36 cellular contexts compared by ENCODE assay signal in genomic region chr19:14127176-14127575, GRCh38. TPM values are rescaled to one million over a fixed set of nuclear protein-coding genes. Genes with fewer than 3 reads are reported as not detected.
DNase-seq lines count a peak whose midpoint lies in the region; ATAC-seq, FAIRE-seq and TF ChIP-seq lines count a peak whose summit lies in the region.
"Had no signal": no experiment of that assay in that cellular context is flagged by ENCODE, and none has a peak within 500 bp of the region (broad histone marks: within the 10 kb centered on the region; RNA-seq: fewer than 3 reads in every experiment).

No MANE protein-coding gene starts in this region.

- H3K27ac Mint-ChIP-seq in Caco-2 (ENCODE audit: unreplicated experiment), result no peak overlapping the region
- H3K27ac Mint-ChIP-seq: activated CD8-positive, alpha-beta memory T cell treated with anti-CD3 and anti-CD28 coated beads, Interleukin-2, amount 10 ng/mL, durations not matched to agents 7 days and 5 days; activated naive CD8-positive, alpha-beta T cell treated with anti-CD3 and anti-CD28 coated beads, Interleukin-2, amount 10 ng/mL, durations not matched to agents 7 days and 5 days; IgD-negative memory B cell; stimulated activated effector memory CD8-positive, alpha-beta T cell treated with anti-CD3 and anti-CD28 coated beads, Interleukin-12 subunit alpha, Interleukin-12 subunit beta, amount 100 ng/mL, for 72 hours; T-helper 1 cell treated with Interleukin-12 subunit alpha and Interleukin-12 subunit beta and Interleukin-4 antibody, amounts not matched to agents 30 μg/mL and 1 μg/mL, for 36 hours had no signal

- H3K4me3 ChIP-seq in KMS-11 (IDR thresholded peaks at IDR 0.05; ENCODE audit: insufficient read depth, low read depth, low read length) (no peak overlapping the region), right lobe of liver (no peak overlapping the region), gastrocnemius medialis (peak overlapping the region in 1 of 4 donors; percentile 6), Caco-2 (ENCODE audit: low read depth, low read length) (no peak overlapping the region)
- H3K4me3 ChIP-seq: BLaER1, esophagus muscularis mucosa, sigmoid colon, transverse colon had no signal

- no peak overlapping the region for H3K4me3 Mint-ChIP-seq in Caco-2 (ENCODE audit: unreplicated experiment)
- H3K4me3 Mint-ChIP-seq: activated CD8-positive, alpha-beta memory T cell treated with anti-CD3 and anti-CD28 coated beads, Interleukin-2, amount 10 ng/mL, durations not matched to agents 7 days and 5 days; activated naive CD8-positive, alpha-beta T cell treated with anti-CD3 and anti-CD28 coated beads, Interleukin-2, amount 10 ng/mL, durations not matched to agents 7 days and 5 days; activated T-cell treated with anti-CD3 and anti-CD28 coated beads, Interleukin-2, amount 50 U/mL, for 4 hours; IgD-negative memory B cell; stimulated activated effector memory CD8-positive, alpha-beta T cell treated with anti-CD3 and anti-CD28 coated beads, Interleukin-12 subunit alpha, Interleukin-12 subunit beta, amount 100 ng/mL, for 72 hours; T-helper 1 cell treated with Interleukin-12 subunit alpha and Interleukin-12 subunit beta and Interleukin-4 antibody, amounts not matched to agents 30 μg/mL and 1 μg/mL, for 36 hours had no signal

- FAIRE-seq in GM12892 (lab: Jason Lieb, UNC), result no peak
- FAIRE-seq: G401.6, kidney, TTC549 had no signal

- H3K36me3 Mint-ChIP-seq in Caco-2 (ENCODE audit: insufficient read depth, unreplicated experiment), result peaks cover 28% of the 10 kb centered on the region

- no peak for TF ChIP-seq CTCF in KMS-11 (conservative IDR thresholded peaks at IDR 0.05; ENCODE audit: low read depth, low read length)
- no peak for TF ChIP-seq CTCF in right lobe of liver (IDR thresholded peaks at IDR 0.05)
- TF ChIP-seq CTCF in gastrocnemius medialis (IDR thresholded peaks at IDR 0.05 in 4 of 5, conservative IDR thresholded peaks at IDR 0.05 in 1 of 5), result no peak
- TF ChIP-seq CTCF in Caco-2 (IDR thresholded peaks at IDR 0.05; ENCODE audit: insufficient read depth in 1 of 2, low read depth in 1 of 2, low read length in 1 of 2, severe bottlenecking in 1 of 2, unreplicated experiment in 1 of 2), result no peak

- H3K9me3 ChIP-seq in right lobe of liver, result no peaks in the 10 kb centered on the region
- H3K9me3 ChIP-seq in gastrocnemius medialis, result no peaks in the 10 kb centered on the region
- no peaks in the 10 kb centered on the region for H3K9me3 ChIP-seq in Caco-2
- H3K9me3 ChIP-seq: BLaER1, esophagus muscularis mucosa, sigmoid colon, SK-N-SH, transverse colon had no signal

- H2AFZ ChIP-seq in KMS-11 (ENCODE audit: low read depth), result no peak overlapping the region

- DNase-seq in Right ventricle myocardium superior (peak; percentile 73), right lobe of liver (peak in 1 of 3 donors; percentile 68), gastrocnemius medialis (peak; percentile 83 to 97), NCI-H146 (lab: John Stamatoyannopoulos, UW) (no peak), AML-193 (lab: John Stamatoyannopoulos, UW) (no peak), Caco-2 (no peak), GM12892 (ENCODE audit: insufficient read length) (no peak)
- DNase-seq: activated CD4-positive, alpha-beta T cell treated with anti-CD3 and anti-CD28 coated beads, Interleukin-2, amount 50 U/mL, for 4 hours; activated CD4-positive, CD25-positive, alpha-beta regulatory T cell; activated CD8-positive, alpha-beta memory T cell treated with anti-CD3 and anti-CD28 coated beads, Interleukin-2, amount 10 ng/mL, durations not matched to agents 7 days and 5 days; activated gamma-delta T cell treated with Interleukin-2 at 50 U/mL for 16 hours; activated naive CD8-positive, alpha-beta T cell treated with anti-CD3 and anti-CD28 coated beads, Interleukin-2, amount 10 ng/mL, durations not matched to agents 7 days and 5 days; activated T-cell treated with anti-CD3 and anti-CD28 coated beads, Interleukin-2, amount 50 U/mL, for 4 hours; Calu3; caudate nucleus; DMS79; foreskin fibroblast; kidney; NCI-H1048; NCI-H1694; posterior cingulate gyrus; sigmoid colon; SK-N-SH; transverse colon had no signal

- H3K4me1 ChIP-seq in KMS-11 (ENCODE audit: low read depth, poor library complexity, severe bottlenecking) (peaks cover 39% of the 10 kb centered on the region), right lobe of liver (peaks cover 0 to 14% (median 0%) of the 10 kb centered on the region in 4 donors), gastrocnemius medialis (peaks cover 29 to 31% of the 10 kb centered on the region in 2 donors), Caco-2 (no peaks in the 10 kb centered on the region)
- H3K4me1 ChIP-seq: sigmoid colon, transverse colon had no signal

- H3K4me2 ChIP-seq in KMS-11, result peak overlapping the region; percentile 71; the same call in 1 of the 2 replicates
- H3K4me2 ChIP-seq: BLaER1, SK-N-SH had no signal

- POLR2A ChIA-PET in Caco-2 (lab: Charles Lee), result interaction anchor here (2.3 kb wide), 1 partner anchor 9 kb away, joined by 7 read pairs; the partner anchor contains the start of gene ASF1B

- H3K79me2 ChIP-seq in KMS-11 (ENCODE audit: insufficient read depth, low read depth), result peaks cover 1% of the 10 kb centered on the region; the same call in 1 of the 2 replicates

- H3K9me3 Mint-ChIP-seq in Caco-2 (ENCODE audit: unreplicated experiment), result no peaks in the 10 kb centered on the region
- H3K9me3 Mint-ChIP-seq: activated naive CD8-positive, alpha-beta T cell treated with anti-CD3 and anti-CD28 coated beads, Interleukin-2, amount 10 ng/mL, durations not matched to agents 7 days and 5 days; activated T-cell treated with anti-CD3 and anti-CD28 coated beads, Interleukin-2, amount 50 U/mL, for 4 hours; IgD-negative memory B cell; stimulated activated effector memory CD8-positive, alpha-beta T cell treated with anti-CD3 and anti-CD28 coated beads, Interleukin-12 subunit alpha, Interleukin-12 subunit beta, amount 100 ng/mL, for 72 hours; T-helper 1 cell treated with Interleukin-12 subunit alpha and Interleukin-12 subunit beta and Interleukin-4 antibody, amounts not matched to agents 30 μg/mL and 1 μg/mL, for 36 hours had no signal

- ATAC-seq in Right ventricle myocardium superior (ENCODE audit: poor library complexity) (peak; percentile 79), right lobe of liver (peak; percentile 54 to 71 (median 66)), gastrocnemius medialis (peak; percentile 82 to 83)
- ATAC-seq: activated CD8-positive, alpha-beta memory T cell treated with anti-CD3 and anti-CD28 coated beads, Interleukin-2, amount 10 ng/mL, durations not matched to agents 7 days and 5 days; activated T-cell treated with anti-CD3 and anti-CD28 coated beads, Interleukin-2, amount 50 U/mL, for 4 hours; HCT116; stimulated activated effector memory CD8-positive, alpha-beta T cell treated with anti-CD3 and anti-CD28 coated beads, Interleukin-12 subunit alpha, Interleukin-12 subunit beta, amount 100 ng/mL, for 72 hours had no signal

- no TSS peak for BruUV-seq in Caco-2 (replicated peaks; lab: Mats Ljungman, UMichigan)

- no peaks in the 10 kb centered on the region for H4K20me1 ChIP-seq in KMS-11 (ENCODE audit: insufficient read depth)
- H4K20me1 ChIP-seq: BLaER1 had no signal

- H3K27ac ChIP-seq in KMS-11, result no peak overlapping the region
- H3K27ac ChIP-seq in right lobe of liver, result peak overlapping the region in 1 of 3 donors; percentile 29
- H3K27ac ChIP-seq in gastrocnemius medialis, result peak overlapping the region; percentile 86 to 96 (median 94)
- H3K27ac ChIP-seq: BLaER1, esophagus muscularis mucosa had no signal

- in situ Hi-C loops in gastrocnemius medialis (cut with MboI; ENCODE audit: low sequenced_read_pairs in 4 of 4), result no loop called here

- no CpG with 5 or more reads among the region's 8 CpGs for WGBS in right lobe of liver (ENCODE audit: insufficient coverage, low coverage, low lambda C conversion rate, missing lambda C conversion rate)

- H3K36me3 ChIP-seq in KMS-11 (ENCODE audit: insufficient read depth), result no peaks in the 10 kb centered on the region
- H3K36me3 ChIP-seq in right lobe of liver, result no peaks in the 10 kb centered on the region
- no peaks in the 10 kb centered on the region for H3K36me3 ChIP-seq in gastrocnemius medialis
- peaks cover 1% of the 10 kb centered on the region; the same call in 1 of the 2 replicates for H3K36me3 ChIP-seq in Caco-2 (ENCODE audit: control insufficient read depth, insufficient read depth, low read length)
- H3K36me3 ChIP-seq: esophagus muscularis mucosa, sigmoid colon, transverse colon had no signal

- H3K27me3 Mint-ChIP-seq in Caco-2 (ENCODE audit: insufficient read depth, unreplicated experiment), result no peaks in the 10 kb centered on the region
- H3K27me3 Mint-ChIP-seq: activated CD8-positive, alpha-beta memory T cell treated with anti-CD3 and anti-CD28 coated beads, Interleukin-2, amount 10 ng/mL, durations not matched to agents 7 days and 5 days; activated naive CD8-positive, alpha-beta T cell treated with anti-CD3 and anti-CD28 coated beads, Interleukin-2, amount 10 ng/mL, durations not matched to agents 7 days and 5 days; IgD-negative memory B cell had no signal

- H3K27me3 ChIP-seq in KMS-11 (ENCODE audit: insufficient read depth, low read depth), result no peaks in the 10 kb centered on the region
- no peaks in the 10 kb centered on the region for H3K27me3 ChIP-seq in right lobe of liver
- no peaks in the 10 kb centered on the region for H3K27me3 ChIP-seq in gastrocnemius medialis
- no peaks in the 10 kb centered on the region for H3K27me3 ChIP-seq in Caco-2 (replicated peaks; ENCODE audit: control insufficient read depth, insufficient read depth, low read length)
- H3K27me3 ChIP-seq: BLaER1, esophagus muscularis mucosa, sigmoid colon, transverse colon had no signal

- CTCF ChIA-PET in Caco-2 (lab: Charles Lee), result no interaction called here

- no peak overlapping the region for H3K9ac ChIP-seq in KMS-11
- H3K9ac ChIP-seq: BLaER1, SK-N-SH had no signal

- intact Hi-C loops in Right ventricle myocardium superior (cut with DNase I), result no loop called here
- intact Hi-C loops in right lobe of liver (cut with DNase I), result no loop called here
- intact Hi-C loops in gastrocnemius medialis (cut with DNase I; ENCODE audit: low total_unique reads), result no loop called here
- intact Hi-C loops in Caco-2 (cut with micrococcal nuclease; ENCODE audit: unreplicated experiment), result no loop called here

- TF ChIP-seq POLR2A in right lobe of liver (IDR thresholded peaks at IDR 0.05), result no peak
- peak; percentile 30 to 54 for TF ChIP-seq POLR2A in gastrocnemius medialis (IDR thresholded peaks at IDR 0.05)
- TF ChIP-seq POLR2A in GM12892 (IDR thresholded peaks at IDR 0.05; ENCODE audit: low read depth, low read length), result no peak

- H3K4me1 Mint-ChIP-seq in Caco-2 (ENCODE audit: low read depth, unreplicated experiment), result no peaks in the 10 kb centered on the region
- H3K4me1 Mint-ChIP-seq: stimulated activated effector memory CD8-positive, alpha-beta T cell treated with anti-CD3 and anti-CD28 coated beads, Interleukin-12 subunit alpha, Interleukin-12 subunit beta, amount 100 ng/mL, for 72 hours had no signal

RNA-seq across cellular contexts. Expression of gene ASF1B, which starts 9.2 kb away (rescaled TPM):
- total RNA-seq in Right ventricle myocardium superior (1.00 TPM), right lobe of liver (1 to 10 TPM in 2 of 6 experiments, under 1 TPM in 4; 0.24 to 5.3 (median 0.61) TPM), gastrocnemius medialis (1 to 10 TPM in 3 of 4 donors, not detected in 1; 1.2 to 4.1 (median 1.5) TPM), Caco-2 (2022) (37.7 and 40.2 TPM in 2 replicates)
- 50.2 TPM for polyA plus RNA-seq in GM12892 (2012; ENCODE audit: missing spikeins)

RNA-seq across cellular contexts. Expression of gene PRKACA, which starts 9.6 kb away (rescaled TPM):
- total RNA-seq in Right ventricle myocardium superior, result 460 TPM
- 10 to 100 TPM; 54.8 to 87.5 (median 63.1) TPM for total RNA-seq in right lobe of liver
- 100 to 1,000 TPM in 3 of 4 donors, 10 to 100 TPM in 1; 74.7 to 180 (median 147) TPM for total RNA-seq in gastrocnemius medialis
- total RNA-seq in Caco-2 (2022), result 46.4 and 51.9 TPM in 2 replicates
- 35.1 TPM for polyA plus RNA-seq in GM12892 (2012; ENCODE audit: missing spikeins)

RNA-seq across cellular contexts. Expression of gene SAMD1, which starts 36.6 kb away (rescaled TPM):
- total RNA-seq in Right ventricle myocardium superior, result 51.1 TPM
- total RNA-seq in right lobe of liver, result 10 to 100 TPM in 5 of 6 experiments, 1 to 10 TPM in 1; 10.0 to 25.3 (median 15.6) TPM
- 10 to 100 TPM; 15.1 to 71.8 (median 40.2) TPM for total RNA-seq in gastrocnemius medialis
- 38.3 and 47.1 TPM in 2 replicates for total RNA-seq in Caco-2 (2022)
- polyA plus RNA-seq in GM12892 (2012; ENCODE audit: missing spikeins), result 24.1 TPM

RNA-seq across cellular contexts. Expression of gene C19orf67, which starts 41.6 kb away (rescaled TPM):
- total RNA-seq in Right ventricle myocardium superior (not detected), right lobe of liver (under 1 TPM in 1 of 6 experiments, not detected in 5; 0.27 TPM), gastrocnemius medialis (not detected), Caco-2 (2022) (not detected in 2 replicates)
- not detected for polyA plus RNA-seq in GM12892 (2012; ENCODE audit: missing spikeins)
- total RNA-seq: activated CD8-positive, alpha-beta memory T cell treated with anti-CD3 and anti-CD28 coated beads, Interleukin-2, amount 10 ng/mL, durations not matched to agents 7 days and 5 days; activated naive CD8-positive, alpha-beta T cell treated with anti-CD3 and anti-CD28 coated beads, Interleukin-2, amount 10 ng/mL, durations not matched to agents 7 days and 5 days; Calu3; esophagus muscularis mucosa; kidney; NCI-H460; sigmoid colon; subcutaneous adipose tissue had no signal
- polyA plus RNA-seq: IgD-negative memory B cell, neural cell, SK-N-SH had no signal

RNA-seq across cellular contexts. Expression of gene MISP3, which starts 54.6 kb away (rescaled TPM):
- 7.9 TPM for total RNA-seq in Right ventricle myocardium superior
- 10 to 100 TPM in 1 of 6 experiments, 1 to 10 TPM in 5; 3.6 to 12.0 (median 6.1) TPM for total RNA-seq in right lobe of liver
- total RNA-seq in gastrocnemius medialis, result 1 to 10 TPM; 1.8 to 8.0 (median 5.7) TPM
- total RNA-seq in Caco-2 (2022), result 5.2 TPM in 2 replicates
- polyA plus RNA-seq in GM12892 (2012; ENCODE audit: missing spikeins), result 0.64 TPM

Comparison
In these comparisons a context has a peak if more than half of its experiments do, and no peak if none do; other contexts are left out.
1. DNase-seq: peak in Right ventricle myocardium superior (single experiment) and gastrocnemius medialis (2 of 2); none in NCI-H146 (single experiment), AML-193 (0 of 2), Caco-2 (0 of 2) and GM12892 (single experiment).
2. POLR2A ChIP-seq: peak in gastrocnemius medialis (2 of 2); none in right lobe of liver (single experiment) and GM12892 (single experiment).
3. Peak in every context shown above with its lines, with median percentiles within 50 percentile points of each other: ATAC-seq.